In the genomic region with DNA sequence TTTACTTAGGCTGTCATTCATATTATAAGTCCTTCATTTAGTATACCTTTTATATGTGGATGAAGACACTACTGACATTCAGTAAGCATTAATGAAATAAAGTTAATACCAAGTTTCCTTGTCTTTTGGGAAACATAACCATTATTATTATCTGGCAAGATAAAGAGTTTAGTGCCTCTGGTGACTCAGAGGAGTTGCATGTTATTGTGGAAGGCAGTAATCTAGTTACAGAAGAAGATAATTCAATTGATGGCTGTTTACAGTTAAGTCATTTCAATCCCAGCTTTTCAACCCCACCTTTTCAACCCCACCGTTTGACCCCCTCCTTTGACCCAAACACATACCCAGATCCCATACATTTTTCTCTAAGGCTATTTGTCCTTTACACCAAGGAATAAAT, we compare ENCODE assay signal across 17 cellular contexts.
A peak's percentile ranks its signal among the peaks of the same experiment; 100 is the strongest.
DNase-seq lines count a peak whose midpoint lies in the region; ATAC-seq and TF ChIP-seq lines count a peak whose summit lies in the region.
"Had no signal": no experiment of that assay in that cellular context is flagged by ENCODE, and none has a peak within 500 bp of the region (broad histone marks: within the 10 kb centered on the region; RNA-seq: fewer than 3 reads in every experiment).

No MANE protein-coding gene starts in this region.

- H3K27me3 ChIP-seq in SK-N-SH (ENCODE audit: insufficient read depth) (no peaks in the 10 kb centered on the region), suprapubic skin (no peaks in the 10 kb centered on the region)
- H3K27me3 ChIP-seq in effector memory CD4-positive, alpha-beta T cell (replicated peaks; ENCODE audit: control insufficient read depth, insufficient read depth, low read length, poor library complexity, severe bottlenecking): no peaks in the 10 kb centered on the region

- H2AFZ ChIP-seq in SK-N-SH (ENCODE audit: low read depth): no peak overlapping the region

- CTCF ChIA-PET in SK-N-SH (lab: Yijun Ruan, JAX): no interaction called here

- no peaks in the 10 kb centered on the region for H3K9me2 ChIP-seq in SK-N-SH

- TF ChIP-seq CTCF in SK-N-SH (IDR thresholded peaks at IDR 0.05) (no peak), fibroblast of villous mesenchyme (IDR thresholded peaks at IDR 0.05; ENCODE audit: insufficient read depth, low read depth, low read length) (no peak), suprapubic skin (IDR thresholded peaks at IDR 0.05) (no peak)

- no peaks in the 10 kb centered on the region for H3K36me3 ChIP-seq in SK-N-SH (replicated peaks in 1 of 2; ENCODE audit: control insufficient read depth in 1 of 2, insufficient read depth in 2 of 2, low read length in 1 of 2)
- H3K36me3 ChIP-seq in suprapubic skin: no peaks in the 10 kb centered on the region
- H3K36me3 ChIP-seq in effector memory CD4-positive, alpha-beta T cell (ENCODE audit: control insufficient read depth, insufficient read depth, low read length): no peaks in the 10 kb centered on the region
- H3K36me3 ChIP-seq: HAP-1 had no signal

- H3K4me3 ChIP-seq in SK-N-SH (ENCODE audit: low read depth in 2 of 2, low read length in 1 of 2) (no peak overlapping the region), fibroblast of villous mesenchyme (ENCODE audit: low read depth, low read length) (no peak overlapping the region), suprapubic skin (no peak overlapping the region)
- H3K4me3 ChIP-seq in effector memory CD4-positive, alpha-beta T cell (ENCODE audit: insufficient read depth, low read depth, low read length, poor library complexity, severe bottlenecking): no peak overlapping the region
- H3K4me3 ChIP-seq: HAP-1, K562 had no signal

- no peaks in the 10 kb centered on the region for H3K4me1 ChIP-seq in SK-N-SH (ENCODE audit: control insufficient read depth in 1 of 2, insufficient read depth in 2 of 2, low read depth in 1 of 2, low read length in 1 of 2)
- H3K4me1 ChIP-seq in suprapubic skin: no peaks in the 10 kb centered on the region
- no peaks in the 10 kb centered on the region for H3K4me1 ChIP-seq in effector memory CD4-positive, alpha-beta T cell (ENCODE audit: control insufficient read depth, insufficient read depth, low read length, poor library complexity, severe bottlenecking)

- ATAC-seq in SK-N-SH treated with all-trans-retinoic acid at 6 μM for 48 hours (peak; percentile 53), HG02610 (IDR thresholded peaks at IDR 0.05; ENCODE audit: unreplicated experiment) (no peak)
- ATAC-seq: K562 had no signal

- H3K4me2 ChIP-seq in SK-N-SH: no peak overlapping the region

- no peaks in the 10 kb centered on the region for H4K20me1 ChIP-seq in SK-N-SH (ENCODE audit: insufficient read depth)

- 11% methylated on average over 1 of the region's 1 CpG for WGBS in SK-N-SH (ENCODE audit: low lambda C conversion rate)
- WGBS in suprapubic skin: 58% methylated on average over 1 of the region's 1 CpG

- DNase-seq in SK-N-SH: no peak
- DNase-seq in NCI-H82 treated with DMSO at 0.1 percent for 48 hours (lab: John Stamatoyannopoulos, UW; ENCODE audit: unreplicated experiment): peak; percentile 56
- DNase-seq in fibroblast of villous mesenchyme (ENCODE audit: low read depth): peak; percentile 2
- DNase-seq in suprapubic skin (ENCODE audit: low spot score in 2 of 2): no peak
- DNase-seq in effector memory CD4-positive, alpha-beta T cell: no peak
- DNase-seq in DMS53 (lab: John Stamatoyannopoulos, UW): no peak
- DNase-seq: C1 segment of cervical spinal cord; Calu3; CD4-positive, alpha-beta T cell; DMS 273 treated with DMSO at 0.1 percent for 48 hours; DMS79; EL had no signal

- TF ChIP-seq RAD21 in SK-N-SH (IDR thresholded peaks at IDR 0.05; ENCODE audit: low read length): no peak

- TF ChIP-seq EP300 in SK-N-SH (IDR thresholded peaks at IDR 0.05; ENCODE audit: borderline replicate concordance in 1 of 2, low read depth in 1 of 2, low read length in 1 of 2) (no peak), suprapubic skin (IDR thresholded peaks at IDR 0.05) (no peak)

- POLR2A ChIA-PET in SK-N-SH (lab: Yijun Ruan, JAX): no interaction called here

- H3K9me3 ChIP-seq in SK-N-SH: no peaks in the 10 kb centered on the region
- no peaks in the 10 kb centered on the region for H3K9me3 ChIP-seq in suprapubic skin
- no peaks in the 10 kb centered on the region for H3K9me3 ChIP-seq in effector memory CD4-positive, alpha-beta T cell (ENCODE audit: control insufficient read depth, low read length)
- H3K9me3 ChIP-seq: HAP-1 had no signal

- H3K27ac ChIP-seq in SK-N-SH (ENCODE audit: low read depth in 2 of 2, low read length in 1 of 2) (no peak overlapping the region), suprapubic skin (no peak overlapping the region)
- H3K27ac ChIP-seq in effector memory CD4-positive, alpha-beta T cell (ENCODE audit: insufficient read depth, low read length, poor library complexity, severe bottlenecking): no peak overlapping the region
- H3K27ac ChIP-seq: 22Rv1 had no signal

- no peaks in the 10 kb centered on the region for H3K79me2 ChIP-seq in SK-N-SH (ENCODE audit: insufficient read depth)

- no peak for TF ChIP-seq POLR2A in suprapubic skin (IDR thresholded peaks at IDR 0.05)

- H3K9ac ChIP-seq in SK-N-SH: no peak overlapping the region

- no peaks in the 10 kb centered on the region for H3F3A ChIP-seq in SK-N-SH (replicated peaks; ENCODE audit: insufficient read depth)

TF ChIP-seq in SK-N-SH treated with all-trans-retinoic acid at 6 μM for 48 hours, 23 proteins besides CTCF, POLR2A, EP300 and RAD21:
- TF ChIP-seq ZNF565 (CRISPR knock-in tag; conservative IDR thresholded peaks at IDR 0.05; ENCODE audit: low read depth) (no peak), ISL1 (CRISPR knock-in tag; IDR thresholded peaks at IDR 0.05) (peak; percentile 80), OSR1 (CRISPR knock-in tag; IDR thresholded peaks at IDR 0.05) (no peak)
- TF ChIP-seq, protein P1, sequence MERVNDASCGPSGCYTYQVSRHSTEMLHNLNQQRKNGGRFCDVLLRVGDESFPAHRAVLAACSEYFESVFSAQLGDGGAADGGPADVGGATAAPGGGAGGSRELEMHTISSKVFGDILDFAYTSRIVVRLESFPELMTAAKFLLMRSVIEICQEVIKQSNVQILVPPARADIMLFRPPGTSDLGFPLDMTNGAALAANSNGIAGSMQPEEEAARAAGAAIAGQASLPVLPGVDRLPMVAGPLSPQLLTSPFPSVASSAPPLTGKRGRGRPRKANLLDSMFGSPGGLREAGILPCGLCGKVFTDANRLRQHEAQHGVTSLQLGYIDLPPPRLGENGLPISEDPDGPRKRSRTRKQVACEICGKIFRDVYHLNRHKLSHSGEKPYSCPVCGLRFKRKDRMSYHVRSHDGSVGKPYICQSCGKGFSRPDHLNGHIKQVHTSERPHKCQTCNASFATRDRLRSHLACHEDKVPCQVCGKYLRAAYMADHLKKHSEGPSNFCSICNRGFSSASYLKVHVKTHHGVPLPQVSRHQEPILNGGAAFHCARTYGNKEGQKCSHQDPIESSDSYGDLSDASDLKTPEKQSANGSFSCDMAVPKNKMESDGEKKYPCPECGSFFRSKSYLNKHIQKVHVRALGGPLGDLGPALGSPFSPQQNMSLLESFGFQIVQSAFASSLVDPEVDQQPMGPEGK (CRISPR knock-in tag; IDR thresholded peaks at IDR 0.05; ENCODE audit: borderline replicate concordance): peak; percentile 71; the same call in 1 of the 2 replicates

TF ChIP-seq in SK-N-SH, 30 proteins besides CTCF, POLR2A, EP300 and RAD21 (continues in another document):
- TF ChIP-seq, protein P2, sequence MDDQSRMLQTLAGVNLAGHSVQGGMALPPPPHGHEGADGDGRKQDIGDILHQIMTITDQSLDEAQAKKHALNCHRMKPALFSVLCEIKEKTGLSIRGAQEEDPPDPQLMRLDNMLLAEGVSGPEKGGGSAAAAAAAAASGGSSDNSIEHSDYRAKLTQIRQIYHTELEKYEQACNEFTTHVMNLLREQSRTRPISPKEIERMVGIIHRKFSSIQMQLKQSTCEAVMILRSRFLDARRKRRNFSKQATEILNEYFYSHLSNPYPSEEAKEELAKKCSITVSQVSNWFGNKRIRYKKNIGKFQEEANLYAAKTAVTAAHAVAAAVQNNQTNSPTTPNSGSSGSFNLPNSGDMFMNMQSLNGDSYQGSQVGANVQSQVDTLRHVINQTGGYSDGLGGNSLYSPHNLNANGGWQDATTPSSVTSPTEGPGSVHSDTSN (IDR thresholded peaks at IDR 0.05): no peak
- TF ChIP-seq FOSL2 (IDR thresholded peaks at IDR 0.05; ENCODE audit: borderline replicate concordance, low read depth) (no peak), CHD2 (IDR thresholded peaks at IDR 0.05; ENCODE audit: low read length, partially characterized antibody) (no peak), GABPA (IDR thresholded peaks at IDR 0.05; ENCODE audit: low read depth) (no peak), RFX5 (IDR thresholded peaks at IDR 0.05; ENCODE audit: low read length) (no peak), YY1 (IDR thresholded peaks at IDR 0.05; ENCODE audit: low read depth) (no peak)
- TF ChIP-seq, protein P3, sequence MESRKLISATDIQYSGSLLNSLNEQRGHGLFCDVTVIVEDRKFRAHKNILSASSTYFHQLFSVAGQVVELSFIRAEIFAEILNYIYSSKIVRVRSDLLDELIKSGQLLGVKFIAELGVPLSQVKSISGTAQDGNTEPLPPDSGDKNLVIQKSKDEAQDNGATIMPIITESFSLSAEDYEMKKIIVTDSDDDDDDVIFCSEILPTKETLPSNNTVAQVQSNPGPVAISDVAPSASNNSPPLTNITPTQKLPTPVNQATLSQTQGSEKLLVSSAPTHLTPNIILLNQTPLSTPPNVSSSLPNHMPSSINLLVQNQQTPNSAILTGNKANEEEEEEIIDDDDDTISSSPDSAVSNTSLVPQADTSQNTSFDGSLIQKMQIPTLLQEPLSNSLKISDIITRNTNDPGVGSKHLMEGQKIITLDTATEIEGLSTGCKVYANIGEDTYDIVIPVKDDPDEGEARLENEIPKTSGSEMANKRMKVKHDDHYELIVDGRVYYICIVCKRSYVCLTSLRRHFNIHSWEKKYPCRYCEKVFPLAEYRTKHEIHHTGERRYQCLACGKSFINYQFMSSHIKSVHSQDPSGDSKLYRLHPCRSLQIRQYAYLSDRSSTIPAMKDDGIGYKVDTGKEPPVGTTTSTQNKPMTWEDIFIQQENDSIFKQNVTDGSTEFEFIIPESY (IDR thresholded peaks at IDR 0.05; ENCODE audit: borderline replicate concordance, low read depth): no peak
- TF ChIP-seq, protein P4, sequence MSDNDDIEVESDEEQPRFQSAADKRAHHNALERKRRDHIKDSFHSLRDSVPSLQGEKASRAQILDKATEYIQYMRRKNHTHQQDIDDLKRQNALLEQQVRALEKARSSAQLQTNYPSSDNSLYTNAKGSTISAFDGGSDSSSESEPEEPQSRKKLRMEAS (IDR thresholded peaks at IDR 0.05; ENCODE audit: low read depth): no peak

Comparison
In these comparisons a context has a peak if more than half of its experiments do, and no peak if none do; other contexts are left out.
1. DNase-seq: peak in NCI-H82 treated with DMSO at 0.1 percent for 48 hours (single experiment) and fibroblast of villous mesenchyme (single experiment); none in SK-N-SH (single experiment), suprapubic skin (0 of 2), effector memory CD4-positive, alpha-beta T cell (0 of 3) and DMS53 (single experiment).